34 cellular contexts compared by ENCODE assay signal in genomic region chr5:119521232-119521631, GRCh38.
"Had no signal": no experiment of that assay in that cellular context is flagged by ENCODE, and none has a peak within 500 bp of the region (broad histone marks: within the 10 kb centered on the region; RNA-seq: fewer than 3 reads in every experiment).

No MANE protein-coding gene starts in this region.

- DNase-seq: Karpas-422, Kasumi-1, MG63, MM.1S, MV-4-11, NCI-H1048, NCI-H1092, NCI-H1092 treated with DMSO at 0.1 percent for 48 hours, NCI-H1105, NCI-H1105 treated with DMSO at 0.1 percent for 48 hours, NCI-H1417, NCI-H1417 treated with DMSO at 0.1 percent for 48 hours, NCI-H1436, NCI-H1436 treated with DMSO at 0.1 percent for 48 hours, NCI-H146, NCI-H1694, NCI-H1694 treated with DMSO at 0.1 percent for 48 hours, NCI-H187, NCI-H187 treated with DMSO at 0.1 percent for 48 hours, NCI-H1930, NCI-H2029, NCI-H2029 treated with DMSO at 0.1 percent for 48 hours, NCI-H2081, NCI-H2081 treated with DMSO at 0.1 percent for 48 hours, NCI-H2107, NCI-H2171, NCI-H2171 treated with DMSO at 0.1 percent for 48 hours, NCI-H2227 treated with DMSO at 0.1 percent for 48 hours, NCI-H226, NCI-H345, NCI-H446, NCI-H446 treated with DMSO at 0.1 percent for 48 hours, NCI-H510A had no signal

- H3K9me3 ChIP-seq: MG63 had no signal

- H3K27ac ChIP-seq: KMS-11 had no signal

- H3K4me3 ChIP-seq: MG63 had no signal
